In the genomic region with DNA sequence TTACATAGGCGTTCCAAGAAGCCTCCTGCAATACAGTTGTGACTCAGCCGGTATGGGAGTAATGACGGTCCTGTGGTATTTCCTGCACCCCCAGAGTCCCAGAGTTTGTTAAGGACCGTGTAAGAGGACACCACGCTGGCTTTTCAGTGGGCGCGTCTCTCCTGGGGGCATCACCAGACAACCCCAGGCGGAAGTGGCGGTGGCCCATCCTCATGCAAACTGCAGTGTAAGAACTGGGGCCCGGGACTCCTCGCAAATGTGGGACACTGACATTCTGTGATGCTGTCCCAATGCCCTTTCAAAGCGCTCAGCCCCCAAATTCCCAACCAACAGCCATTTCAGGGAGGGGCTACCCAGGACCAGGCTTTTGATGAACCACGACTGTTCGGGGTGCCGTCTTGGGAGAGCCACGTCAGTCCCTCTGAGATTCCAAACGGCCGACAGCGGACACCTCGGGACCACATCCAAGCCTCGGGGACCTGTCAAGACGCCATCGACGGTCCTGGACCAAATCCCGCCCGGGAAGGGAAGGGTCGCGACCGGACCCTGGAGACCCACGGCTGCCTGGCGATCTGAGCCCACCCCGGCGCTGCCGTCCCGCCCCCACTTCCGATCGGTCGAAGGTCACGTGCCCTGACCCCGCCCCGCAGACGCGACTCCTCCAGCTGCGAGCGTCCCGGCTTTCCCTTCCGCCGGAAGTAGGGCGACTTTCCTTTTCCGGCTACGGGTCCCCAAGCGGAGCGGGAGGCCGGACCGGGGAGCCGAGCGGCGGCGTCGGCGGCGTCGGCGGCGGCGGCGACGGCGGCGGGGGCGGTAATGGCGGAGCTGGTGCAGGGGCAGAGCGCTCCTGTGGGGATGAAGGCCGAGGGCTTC, we compare ENCODE assay signal across 1 cellular context.
TF ChIP-seq lines count a peak whose summit lies in the region.

A gene with protein sequence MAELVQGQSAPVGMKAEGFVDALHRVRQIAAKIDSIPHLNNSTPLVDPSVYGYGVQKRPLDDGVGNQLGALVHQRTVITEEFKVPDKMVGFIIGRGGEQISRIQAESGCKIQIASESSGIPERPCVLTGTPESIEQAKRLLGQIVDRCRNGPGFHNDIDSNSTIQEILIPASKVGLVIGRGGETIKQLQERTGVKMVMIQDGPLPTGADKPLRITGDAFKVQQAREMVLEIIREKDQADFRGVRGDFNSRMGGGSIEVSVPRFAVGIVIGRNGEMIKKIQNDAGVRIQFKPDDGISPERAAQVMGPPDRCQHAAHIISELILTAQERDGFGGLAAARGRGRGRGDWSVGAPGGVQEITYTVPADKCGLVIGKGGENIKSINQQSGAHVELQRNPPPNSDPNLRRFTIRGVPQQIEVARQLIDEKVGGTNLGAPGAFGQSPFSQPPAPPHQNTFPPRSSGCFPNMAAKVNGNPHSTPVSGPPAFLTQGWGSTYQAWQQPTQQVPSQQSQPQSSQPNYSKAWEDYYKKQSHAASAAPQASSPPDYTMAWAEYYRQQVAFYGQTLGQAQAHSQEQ (plus strand): TSS at position 713 of the 873 bp plus-strand sequence. CDS start 104 bp downstream, at position 817.

TF ChIP-seq in HepG2, 621 proteins besides CTCF, POLR2A, EP300 and RAD21 (continued from another document and continues in another):
- TF ChIP-seq, protein P1, sequence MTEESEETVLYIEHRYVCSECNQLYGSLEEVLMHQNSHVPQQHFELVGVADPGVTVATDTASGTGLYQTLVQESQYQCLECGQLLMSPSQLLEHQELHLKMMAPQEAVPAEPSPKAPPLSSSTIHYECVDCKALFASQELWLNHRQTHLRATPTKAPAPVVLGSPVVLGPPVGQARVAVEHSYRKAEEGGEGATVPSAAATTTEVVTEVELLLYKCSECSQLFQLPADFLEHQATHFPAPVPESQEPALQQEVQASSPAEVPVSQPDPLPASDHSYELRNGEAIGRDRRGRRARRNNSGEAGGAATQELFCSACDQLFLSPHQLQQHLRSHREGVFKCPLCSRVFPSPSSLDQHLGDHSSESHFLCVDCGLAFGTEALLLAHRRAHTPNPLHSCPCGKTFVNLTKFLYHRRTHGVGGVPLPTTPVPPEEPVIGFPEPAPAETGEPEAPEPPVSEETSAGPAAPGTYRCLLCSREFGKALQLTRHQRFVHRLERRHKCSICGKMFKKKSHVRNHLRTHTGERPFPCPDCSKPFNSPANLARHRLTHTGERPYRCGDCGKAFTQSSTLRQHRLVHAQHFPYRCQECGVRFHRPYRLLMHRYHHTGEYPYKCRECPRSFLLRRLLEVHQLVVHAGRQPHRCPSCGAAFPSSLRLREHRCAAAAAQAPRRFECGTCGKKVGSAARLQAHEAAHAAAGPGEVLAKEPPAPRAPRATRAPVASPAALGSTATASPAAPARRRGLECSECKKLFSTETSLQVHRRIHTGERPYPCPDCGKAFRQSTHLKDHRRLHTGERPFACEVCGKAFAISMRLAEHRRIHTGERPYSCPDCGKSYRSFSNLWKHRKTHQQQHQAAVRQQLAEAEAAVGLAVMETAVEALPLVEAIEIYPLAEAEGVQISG (CRISPR knock-in tag; IDR thresholded peaks at IDR 0.05), result peak; percentile 89
- TF ChIP-seq TCF12 (IDR thresholded peaks at IDR 0.05), result no peak
- peak; percentile 71; the same call in 1 of the 2 replicates for TF ChIP-seq TCF12 (CRISPR knock-in tag; IDR thresholded peaks at IDR 0.05)
- TF ChIP-seq ZNF788 (CRISPR knock-in tag; IDR thresholded peaks at IDR 0.05; ENCODE audit: borderline replicate concordance), result peak; percentile 83; the same call in 1 of the 2 replicates
- TF ChIP-seq, protein P2, sequence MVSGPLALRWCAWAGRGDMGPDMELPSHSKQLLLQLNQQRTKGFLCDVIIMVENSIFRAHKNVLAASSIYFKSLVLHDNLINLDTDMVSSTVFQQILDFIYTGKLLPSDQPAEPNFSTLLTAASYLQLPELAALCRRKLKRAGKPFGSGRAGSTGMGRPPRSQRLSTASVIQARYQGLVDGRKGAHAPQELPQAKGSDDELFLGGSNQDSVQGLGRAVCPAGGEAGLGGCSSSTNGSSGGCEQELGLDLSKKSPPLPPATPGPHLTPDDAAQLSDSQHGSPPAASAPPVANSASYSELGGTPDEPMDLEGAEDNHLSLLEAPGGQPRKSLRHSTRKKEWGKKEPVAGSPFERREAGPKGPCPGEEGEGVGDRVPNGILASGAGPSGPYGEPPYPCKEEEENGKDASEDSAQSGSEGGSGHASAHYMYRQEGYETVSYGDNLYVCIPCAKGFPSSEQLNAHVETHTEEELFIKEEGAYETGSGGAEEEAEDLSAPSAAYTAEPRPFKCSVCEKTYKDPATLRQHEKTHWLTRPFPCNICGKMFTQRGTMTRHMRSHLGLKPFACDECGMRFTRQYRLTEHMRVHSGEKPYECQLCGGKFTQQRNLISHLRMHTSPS (CRISPR knock-in tag; IDR thresholded peaks at IDR 0.05; ENCODE audit: low read depth), result no peak
- TF ChIP-seq ZNF773 (CRISPR knock-in tag; IDR thresholded peaks at IDR 0.05; ENCODE audit: borderline replicate concordance), result no peak
- TF ChIP-seq HNF4A (CRISPR knock-in tag; IDR thresholded peaks at IDR 0.05), result peak; percentile 37
- peak; percentile 47 for TF ChIP-seq SIX4 (CRISPR knock-in tag; IDR thresholded peaks at IDR 0.05)
- no peak for TF ChIP-seq ATM (IDR thresholded peaks at IDR 0.05; ENCODE audit: borderline replicate concordance)
- TF ChIP-seq ZNF335 (CRISPR knock-in tag; IDR thresholded peaks at IDR 0.05), result peak; percentile 40; the same call in 1 of the 2 replicates
- TF ChIP-seq ZNF775 (CRISPR knock-in tag; IDR thresholded peaks at IDR 0.05; ENCODE audit: borderline replicate concordance), result 0 out of 2 replicates have a peak, but pooled peaks have one; percentile 27
- peak; percentile 61; the same call in 1 of the 2 replicates for TF ChIP-seq HNF4G (IDR thresholded peaks at IDR 0.05; ENCODE audit: borderline replicate concordance, low read depth, low read length)
- TF ChIP-seq HNF4G (CRISPR knock-in tag; IDR thresholded peaks at IDR 0.05; ENCODE audit: borderline replicate concordance, low read depth), result peak; percentile 52; the same call in 1 of the 2 replicates
- TF ChIP-seq, protein P3, sequence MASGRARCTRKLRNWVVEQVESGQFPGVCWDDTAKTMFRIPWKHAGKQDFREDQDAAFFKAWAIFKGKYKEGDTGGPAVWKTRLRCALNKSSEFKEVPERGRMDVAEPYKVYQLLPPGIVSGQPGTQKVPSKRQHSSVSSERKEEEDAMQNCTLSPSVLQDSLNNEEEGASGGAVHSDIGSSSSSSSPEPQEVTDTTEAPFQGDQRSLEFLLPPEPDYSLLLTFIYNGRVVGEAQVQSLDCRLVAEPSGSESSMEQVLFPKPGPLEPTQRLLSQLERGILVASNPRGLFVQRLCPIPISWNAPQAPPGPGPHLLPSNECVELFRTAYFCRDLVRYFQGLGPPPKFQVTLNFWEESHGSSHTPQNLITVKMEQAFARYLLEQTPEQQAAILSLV (CRISPR knock-in tag; IDR thresholded peaks at IDR 0.05; ENCODE audit: borderline replicate concordance), result peak; percentile 54; the same call in 1 of the 2 replicates
- TF ChIP-seq, protein P4, sequence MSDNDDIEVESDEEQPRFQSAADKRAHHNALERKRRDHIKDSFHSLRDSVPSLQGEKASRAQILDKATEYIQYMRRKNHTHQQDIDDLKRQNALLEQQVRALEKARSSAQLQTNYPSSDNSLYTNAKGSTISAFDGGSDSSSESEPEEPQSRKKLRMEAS (IDR thresholded peaks at IDR 0.05), result peak; percentile 66
- TF ChIP-seq ZNF616 (CRISPR knock-in tag; IDR thresholded peaks at IDR 0.05; ENCODE audit: low read depth), result 0 out of 2 replicates have a peak, but pooled peaks have one; percentile 9
- TF ChIP-seq ZNF468 (CRISPR knock-in tag; IDR thresholded peaks at IDR 0.05), result no peak
- peak; percentile 48; the same call in 1 of the 2 replicates for TF ChIP-seq SALL2 (CRISPR knock-in tag; IDR thresholded peaks at IDR 0.05)
- TF ChIP-seq NFKB2 (CRISPR knock-in tag; IDR thresholded peaks at IDR 0.05; ENCODE audit: borderline replicate concordance), result peak; percentile 80; the same call in 1 of the 2 replicates
- TF ChIP-seq, protein P5, sequence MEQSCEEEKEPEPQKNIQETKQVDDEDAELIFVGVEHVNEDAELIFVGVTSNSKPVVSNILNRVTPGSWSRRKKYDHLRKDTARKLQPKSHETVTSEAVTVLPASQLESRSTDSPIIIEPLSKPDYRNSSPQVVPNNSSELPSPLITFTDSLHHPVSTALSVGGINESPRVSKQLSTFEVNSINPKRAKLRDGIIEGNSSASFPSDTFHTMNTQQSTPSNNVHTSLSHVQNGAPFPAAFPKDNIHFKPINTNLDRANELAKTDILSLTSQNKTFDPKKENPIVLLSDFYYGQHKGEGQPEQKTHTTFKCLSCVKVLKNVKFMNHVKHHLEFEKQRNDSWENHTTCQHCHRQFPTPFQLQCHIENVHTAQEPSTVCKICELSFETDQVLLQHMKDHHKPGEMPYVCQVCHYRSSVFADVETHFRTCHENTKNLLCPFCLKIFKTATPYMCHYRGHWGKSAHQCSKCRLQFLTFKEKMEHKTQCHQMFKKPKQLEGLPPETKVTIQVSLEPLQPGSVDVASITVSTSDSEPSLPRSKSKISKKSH (CRISPR knock-in tag; IDR thresholded peaks at IDR 0.05; ENCODE audit: borderline replicate concordance), result no peak
- no peak for TF ChIP-seq PRMT3 (CRISPR knock-in tag; IDR thresholded peaks at IDR 0.05; ENCODE audit: borderline replicate concordance, low read depth)
- TF ChIP-seq FOXC1 (CRISPR knock-in tag; IDR thresholded peaks at IDR 0.05; ENCODE audit: borderline replicate concordance), result peak; percentile 77; the same call in 1 of the 2 replicates
- 0 out of 2 replicates have a peak, but pooled peaks have one; percentile 40 for TF ChIP-seq ETV6 (CRISPR knock-in tag; conservative IDR thresholded peaks at IDR 0.05)
- no peak for TF ChIP-seq CBX1 (IDR thresholded peaks at IDR 0.05; ENCODE audit: low read depth)
- TF ChIP-seq, protein P6, sequence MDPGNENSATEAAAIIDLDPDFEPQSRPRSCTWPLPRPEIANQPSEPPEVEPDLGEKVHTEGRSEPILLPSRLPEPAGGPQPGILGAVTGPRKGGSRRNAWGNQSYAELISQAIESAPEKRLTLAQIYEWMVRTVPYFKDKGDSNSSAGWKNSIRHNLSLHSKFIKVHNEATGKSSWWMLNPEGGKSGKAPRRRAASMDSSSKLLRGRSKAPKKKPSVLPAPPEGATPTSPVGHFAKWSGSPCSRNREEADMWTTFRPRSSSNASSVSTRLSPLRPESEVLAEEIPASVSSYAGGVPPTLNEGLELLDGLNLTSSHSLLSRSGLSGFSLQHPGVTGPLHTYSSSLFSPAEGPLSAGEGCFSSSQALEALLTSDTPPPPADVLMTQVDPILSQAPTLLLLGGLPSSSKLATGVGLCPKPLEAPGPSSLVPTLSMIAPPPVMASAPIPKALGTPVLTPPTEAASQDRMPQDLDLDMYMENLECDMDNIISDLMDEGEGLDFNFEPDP (CRISPR knock-in tag; conservative IDR thresholded peaks at IDR 0.05), result no peak
- TF ChIP-seq, protein P7, sequence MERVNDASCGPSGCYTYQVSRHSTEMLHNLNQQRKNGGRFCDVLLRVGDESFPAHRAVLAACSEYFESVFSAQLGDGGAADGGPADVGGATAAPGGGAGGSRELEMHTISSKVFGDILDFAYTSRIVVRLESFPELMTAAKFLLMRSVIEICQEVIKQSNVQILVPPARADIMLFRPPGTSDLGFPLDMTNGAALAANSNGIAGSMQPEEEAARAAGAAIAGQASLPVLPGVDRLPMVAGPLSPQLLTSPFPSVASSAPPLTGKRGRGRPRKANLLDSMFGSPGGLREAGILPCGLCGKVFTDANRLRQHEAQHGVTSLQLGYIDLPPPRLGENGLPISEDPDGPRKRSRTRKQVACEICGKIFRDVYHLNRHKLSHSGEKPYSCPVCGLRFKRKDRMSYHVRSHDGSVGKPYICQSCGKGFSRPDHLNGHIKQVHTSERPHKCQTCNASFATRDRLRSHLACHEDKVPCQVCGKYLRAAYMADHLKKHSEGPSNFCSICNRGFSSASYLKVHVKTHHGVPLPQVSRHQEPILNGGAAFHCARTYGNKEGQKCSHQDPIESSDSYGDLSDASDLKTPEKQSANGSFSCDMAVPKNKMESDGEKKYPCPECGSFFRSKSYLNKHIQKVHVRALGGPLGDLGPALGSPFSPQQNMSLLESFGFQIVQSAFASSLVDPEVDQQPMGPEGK (CRISPR knock-in tag; IDR thresholded peaks at IDR 0.05), result peak; percentile 76
- TF ChIP-seq HNRNPUL1 (IDR thresholded peaks at IDR 0.05; ENCODE audit: low read depth, low read length), result no peak
- TF ChIP-seq ZNF850 (CRISPR knock-in tag; conservative IDR thresholded peaks at IDR 0.05), result 0 out of 2 replicates have a peak, but pooled peaks have one; percentile 38
- TF ChIP-seq, protein P8, sequence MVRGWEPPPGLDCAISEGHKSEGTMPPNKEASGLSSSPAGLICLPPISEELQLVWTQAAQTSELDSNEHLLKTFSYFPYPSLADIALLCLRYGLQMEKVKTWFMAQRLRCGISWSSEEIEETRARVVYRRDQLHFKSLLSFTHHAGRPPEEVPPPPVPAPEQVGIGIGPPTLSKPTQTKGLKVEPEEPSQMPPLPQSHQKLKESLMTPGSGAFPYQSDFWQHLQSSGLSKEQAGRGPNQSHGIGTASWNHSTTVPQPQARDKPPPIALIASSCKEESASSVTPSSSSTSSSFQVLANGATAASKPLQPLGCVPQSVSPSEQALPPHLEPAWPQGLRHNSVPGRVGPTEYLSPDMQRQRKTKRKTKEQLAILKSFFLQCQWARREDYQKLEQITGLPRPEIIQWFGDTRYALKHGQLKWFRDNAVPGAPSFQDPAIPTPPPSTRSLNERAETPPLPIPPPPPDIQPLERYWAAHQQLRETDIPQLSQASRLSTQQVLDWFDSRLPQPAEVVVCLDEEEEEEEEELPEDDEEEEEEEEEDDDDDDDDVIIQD (CRISPR knock-in tag; IDR thresholded peaks at IDR 0.05; ENCODE audit: low read depth), result 0 out of 2 replicates have a peak, but pooled peaks have one; percentile 37
- TF ChIP-seq, protein P9, sequence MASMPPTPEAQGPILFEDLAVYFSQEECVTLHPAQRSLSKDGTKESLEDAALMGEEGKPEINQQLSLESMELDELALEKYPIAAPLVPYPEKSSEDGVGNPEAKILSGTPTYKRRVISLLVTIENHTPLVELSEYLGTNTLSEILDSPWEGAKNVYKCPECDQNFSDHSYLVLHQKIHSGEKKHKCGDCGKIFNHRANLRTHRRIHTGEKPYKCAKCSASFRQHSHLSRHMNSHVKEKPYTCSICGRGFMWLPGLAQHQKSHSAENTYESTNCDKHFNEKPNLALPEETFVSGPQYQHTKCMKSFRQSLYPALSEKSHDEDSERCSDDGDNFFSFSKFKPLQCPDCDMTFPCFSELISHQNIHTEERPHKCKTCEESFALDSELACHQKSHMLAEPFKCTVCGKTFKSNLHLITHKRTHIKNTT (CRISPR knock-in tag; IDR thresholded peaks at IDR 0.05), result no peak
- peak; percentile 63 for TF ChIP-seq NFYB (CRISPR knock-in tag; IDR thresholded peaks at IDR 0.05)
- TF ChIP-seq, protein P10, sequence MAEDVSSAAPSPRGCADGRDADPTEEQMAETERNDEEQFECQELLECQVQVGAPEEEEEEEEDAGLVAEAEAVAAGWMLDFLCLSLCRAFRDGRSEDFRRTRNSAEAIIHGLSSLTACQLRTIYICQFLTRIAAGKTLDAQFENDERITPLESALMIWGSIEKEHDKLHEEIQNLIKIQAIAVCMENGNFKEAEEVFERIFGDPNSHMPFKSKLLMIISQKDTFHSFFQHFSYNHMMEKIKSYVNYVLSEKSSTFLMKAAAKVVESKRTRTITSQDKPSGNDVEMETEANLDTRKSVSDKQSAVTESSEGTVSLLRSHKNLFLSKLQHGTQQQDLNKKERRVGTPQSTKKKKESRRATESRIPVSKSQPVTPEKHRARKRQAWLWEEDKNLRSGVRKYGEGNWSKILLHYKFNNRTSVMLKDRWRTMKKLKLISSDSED (CRISPR knock-in tag; IDR thresholded peaks at IDR 0.05), result no peak
